In the genomic region with DNA sequence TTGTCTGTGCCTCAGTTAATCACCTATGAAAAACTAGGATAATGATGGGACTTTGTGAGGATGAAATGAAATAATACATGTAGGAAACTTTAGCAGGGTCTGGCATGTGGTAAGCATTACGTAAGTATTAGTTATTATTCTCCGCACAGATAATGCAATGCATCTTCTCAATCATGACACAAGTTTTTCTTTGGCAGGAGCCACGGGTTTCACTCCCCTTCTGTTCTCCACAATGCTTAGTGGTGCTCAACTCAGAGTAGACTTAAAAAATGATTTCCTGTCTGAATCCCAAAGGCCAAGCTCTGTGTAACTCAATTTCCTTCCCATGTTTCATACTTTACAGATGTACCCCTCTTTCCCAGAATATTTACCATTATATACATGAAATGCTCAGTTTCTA, we compare ENCODE assay signal across 25 cellular contexts.
"Had no signal": no experiment of that assay in that cellular context is flagged by ENCODE, and none has a peak within 500 bp of the region (broad histone marks: within the 10 kb centered on the region; RNA-seq: fewer than 3 reads in every experiment).

No MANE protein-coding gene starts in this region.

- H3K27me3 ChIP-seq: brain microvascular endothelial cell had no signal

- H3K4me1 Mint-ChIP-seq: activated B cell treated with CpG ODN at 0.5 μM for 24 hours; activated CD4-positive, alpha-beta T cell treated with anti-CD3 and anti-CD28 coated beads, Interleukin-2, amount 10 ng/mL, durations not matched to agents 7 days and 5 days; activated naive CD8-positive, alpha-beta T cell treated with anti-CD3 and anti-CD28 coated beads, Interleukin-2, amount 50 U/mL, for 24 hours; T-cell had no signal

- H3K9ac ChIP-seq: KMS-11 had no signal

- H3K4me3 Mint-ChIP-seq: activated B cell treated with CpG ODN at 0.5 μM for 24 hours; activated CD4-positive, alpha-beta memory T cell treated with anti-CD3 and anti-CD28 coated beads for 36 hours; activated CD4-positive, alpha-beta T cell treated with anti-CD3 and anti-CD28 coated beads, Interleukin-2, amount 10 ng/mL, durations not matched to agents 7 days and 5 days; activated naive CD8-positive, alpha-beta T cell treated with anti-CD3 and anti-CD28 coated beads, Interleukin-2, amount 50 U/mL, for 24 hours; activated T-cell treated with anti-CD3 and anti-CD28 coated beads, Interleukin-2, amount 50 U/mL, for 4 hours; T-cell had no signal

- H3K4me2 ChIP-seq: KMS-11 had no signal

- H3K9me3 Mint-ChIP-seq: activated B cell treated with CpG ODN at 0.5 μM for 24 hours; activated CD4-positive, alpha-beta memory T cell treated with anti-CD3 and anti-CD28 coated beads for 36 hours; activated CD4-positive, alpha-beta T cell treated with anti-CD3 and anti-CD28 coated beads, Interleukin-2, amount 10 ng/mL, durations not matched to agents 7 days and 5 days; activated naive CD4-positive, alpha-beta T cell treated with anti-CD3 and anti-CD28 coated beads, Interleukin-2, amount 50 U/mL, for 72 hours; activated naive CD8-positive, alpha-beta T cell treated with anti-CD3 and anti-CD28 coated beads, Interleukin-2, amount 50 U/mL, for 24 hours; activated T-cell treated with anti-CD3 and anti-CD28 coated beads, Interleukin-2, amount 50 U/mL, for 4 hours; T-cell had no signal

- DNase-seq: activated B cell treated with CpG ODN at 0.5 μM for 24 hours; activated CD4-positive, alpha-beta memory T cell treated with anti-CD3 and anti-CD28 coated beads for 36 hours; activated CD4-positive, alpha-beta T cell treated with anti-CD3 and anti-CD28 coated beads for 1 hour; activated CD4-positive, alpha-beta T cell treated with anti-CD3 and anti-CD28 coated beads, Interleukin-2, amount 10 ng/mL, durations not matched to agents 7 days and 5 days; activated CD8-positive, alpha-beta memory T cell treated with anti-CD3 and anti-CD28 coated beads for 24 hours; activated effector memory CD4-positive, alpha-beta T cell treated with anti-CD3 and anti-CD28 coated beads, Interleukin-2, amount 50 U/mL, for 16 hours; activated naive CD4-positive, alpha-beta T cell treated with Interleukin-2 at 50 U/mL for 16 hours; activated naive CD8-positive, alpha-beta T cell treated with anti-CD3 and anti-CD28 coated beads, Interleukin-2, amount 50 U/mL, for 24 hours; activated T-cell treated with anti-CD3 and anti-CD28 coated beads, Interleukin-2, amount 50 U/mL, for 4 hours; amygdala; brain microvascular endothelial cell; NCI-H1092; NCI-H1417 treated with DMSO at 0.1 percent for 48 hours; NCI-H1694; NCI-H2029 treated with DMSO at 0.1 percent for 48 hours; NCI-H510A treated with DMSO at 0.1 percent for 48 hours; NCI-H69; NK-92 treated with Interleukin-12 subunit alpha and Interleukin-12 subunit beta, amount 100 ng/mL, for 24 hours; OCI-M1; SHP77 treated with DMSO at 0.1 percent for 48 hours; T-cell; T-helper 2 cell; T1000 had no signal

- H3K27ac Mint-ChIP-seq: activated B cell treated with CpG ODN at 0.5 μM for 24 hours; activated CD4-positive, alpha-beta memory T cell treated with anti-CD3 and anti-CD28 coated beads for 36 hours; activated CD4-positive, alpha-beta T cell treated with anti-CD3 and anti-CD28 coated beads, Interleukin-2, amount 10 ng/mL, durations not matched to agents 7 days and 5 days; activated naive CD4-positive, alpha-beta T cell treated with anti-CD3 and anti-CD28 coated beads, Interleukin-2, amount 50 U/mL, for 72 hours; activated naive CD8-positive, alpha-beta T cell treated with anti-CD3 and anti-CD28 coated beads, Interleukin-2, amount 50 U/mL, for 24 hours; T-cell had no signal

- H3K27ac ChIP-seq: brain microvascular endothelial cell, KMS-11 had no signal

- H3K36me3 Mint-ChIP-seq: activated CD4-positive, alpha-beta memory T cell treated with anti-CD3 and anti-CD28 coated beads for 36 hours; activated naive CD4-positive, alpha-beta T cell treated with anti-CD3 and anti-CD28 coated beads, Interleukin-2, amount 50 U/mL, for 72 hours; T-cell had no signal

- ATAC-seq: activated naive CD4-positive, alpha-beta T cell treated with anti-CD3 and anti-CD28 coated beads, Interleukin-2, amount 50 U/mL, for 72 hours; activated naive CD8-positive, alpha-beta T cell treated with anti-CD3 and anti-CD28 coated beads, Interleukin-2, amount 50 U/mL, for 24 hours; activated T-cell treated with anti-CD3 and anti-CD28 coated beads, Interleukin-2, amount 50 U/mL, for 4 hours; T-cell had no signal

- H3K36me3 ChIP-seq: brain microvascular endothelial cell had no signal
